ENCODE assay signal across 1 cellular context in genomic region chr19:4968462-4969291, GRCh38.
A peak's percentile ranks its signal among the peaks of the same experiment; 100 is the strongest.
TF ChIP-seq lines count a peak whose summit lies in the region.

Gene KDM4B (plus strand): TSS chr19:4969113. CDS start chr19:5032891, 63,778 bp downstream.

TF ChIP-seq in K562, 482 proteins besides CTCF, POLR2A, EP300 and RAD21 (continued from another document and continues in another):
- TF ChIP-seq TSHZ1 (CRISPR knock-in tag; IDR thresholded peaks at IDR 0.05), result no peak
- TF ChIP-seq JUN (IDR thresholded peaks at IDR 0.05; ENCODE audit: borderline replicate concordance, low read depth, low read length), result peak; percentile 66
- TF ChIP-seq JUN (CRISPR knock-in tag; IDR thresholded peaks at IDR 0.05; ENCODE audit: borderline replicate concordance), result no peak
- no peak for TF ChIP-seq EWSR1 (IDR thresholded peaks at IDR 0.05; ENCODE audit: borderline replicate concordance, low read depth, partially characterized antibody)
- 0 out of 2 replicates have a peak, but pooled peaks have one; percentile 24 for TF ChIP-seq ZNF764 (CRISPR knock-in tag; IDR thresholded peaks at IDR 0.05; ENCODE audit: low read depth)
- peak; percentile 76 for TF ChIP-seq CREB1 (IDR thresholded peaks at IDR 0.05)
- TF ChIP-seq CREB1 (CRISPR knock-in tag; IDR thresholded peaks at IDR 0.05), result peak; percentile 94
- no peak for TF ChIP-seq SMARCE1 (IDR thresholded peaks at IDR 0.05)
- TF ChIP-seq ESRRA (IDR thresholded peaks at IDR 0.05; ENCODE audit: borderline replicate concordance, low read depth), result no peak; the same call in 1 of the 2 replicates
- no peak for TF ChIP-seq NR4A1 (CRISPR knock-in tag; IDR thresholded peaks at IDR 0.05)
- 0 out of 2 replicates have a peak, but pooled peaks have one; percentile 29 for TF ChIP-seq NR4A1 (tag; IDR thresholded peaks at IDR 0.05)
- TF ChIP-seq MYC (IDR thresholded peaks at IDR 0.05; ENCODE audit: low read depth, low read length), result peak; percentile 82
- no peak for TF ChIP-seq MYC (CRISPR knock-in tag; IDR thresholded peaks at IDR 0.05; ENCODE audit: borderline replicate concordance, low read depth)
- TF ChIP-seq NKRF (IDR thresholded peaks at IDR 0.05; ENCODE audit: borderline replicate concordance), result no peak
- TF ChIP-seq MAX (CRISPR knock-in tag; IDR thresholded peaks at IDR 0.05), result peak; percentile 83; the same call in 1 of the 2 replicates
- TF ChIP-seq TFE3 (CRISPR knock-in tag; IDR thresholded peaks at IDR 0.05), result no peak
- TF ChIP-seq REST (CRISPR knock-in tag; IDR thresholded peaks at IDR 0.05; ENCODE audit: low read depth), result no peak
- TF ChIP-seq E2F4 (CRISPR knock-in tag; IDR thresholded peaks at IDR 0.05; ENCODE audit: low read depth), result no peak
- TF ChIP-seq ZFP91 (CRISPR knock-in tag; IDR thresholded peaks at IDR 0.05), result no peak
- no peak for TF ChIP-seq ILF3 (IDR thresholded peaks at IDR 0.05; ENCODE audit: borderline replicate concordance)
- peak; percentile 57; the same call in 1 of the 2 replicates for TF ChIP-seq SMAD4 (CRISPR knock-in tag; conservative IDR thresholded peaks at IDR 0.05)
- no peak for TF ChIP-seq THAP7 (CRISPR knock-in tag; IDR thresholded peaks at IDR 0.05)
- TF ChIP-seq GABPB1 (CRISPR knock-in tag; IDR thresholded peaks at IDR 0.05), result peak; percentile 79
- no peak for TF ChIP-seq SUPT5H (IDR thresholded peaks at IDR 0.05)
- TF ChIP-seq ATF7 (IDR thresholded peaks at IDR 0.05), result peak; percentile 94
- no peak for TF ChIP-seq DNMT1 (IDR thresholded peaks at IDR 0.05)
- TF ChIP-seq ZBTB33 (CRISPR knock-in tag; IDR thresholded peaks at IDR 0.05), result 0 out of 2 replicates have a peak, but pooled peaks have one; percentile 18
- no peak for TF ChIP-seq LEF1 (IDR thresholded peaks at IDR 0.05)
- no peak for TF ChIP-seq PATZ1 (CRISPR knock-in tag; IDR thresholded peaks at IDR 0.05; ENCODE audit: borderline replicate concordance)
- TF ChIP-seq THAP12 (CRISPR knock-in tag; IDR thresholded peaks at IDR 0.05), result peak; percentile 87
- no peak for TF ChIP-seq ZNF431 (CRISPR knock-in tag; IDR thresholded peaks at IDR 0.05)
- no peak for TF ChIP-seq DMBX1 (CRISPR knock-in tag; IDR thresholded peaks at IDR 0.05; ENCODE audit: borderline replicate concordance)
- no peak for TF ChIP-seq GATAD2B (IDR thresholded peaks at IDR 0.05; ENCODE audit: borderline replicate concordance)
- TF ChIP-seq PTBP1 (IDR thresholded peaks at IDR 0.05; ENCODE audit: low read depth, low read length), result no peak
